ENCODE assay signal across 12 cellular contexts in genomic region chr5:177124486-177124991, GRCh38. TPM values are rescaled to one million over a fixed set of nuclear protein-coding genes. Genes with fewer than 3 reads are reported as not detected.
DNase-seq lines count a peak whose midpoint lies in the region; ATAC-seq, FAIRE-seq and TF ChIP-seq lines count a peak whose summit lies in the region.
"Had no signal": no experiment of that assay in that cellular context is flagged by ENCODE, and none has a peak within 500 bp of the region (broad histone marks: within the 10 kb centered on the region; RNA-seq: fewer than 3 reads in every experiment).

No MANE protein-coding gene starts in this region.

- H3K4me1 Mint-ChIP-seq in naive B cell = peaks cover 21 to 46% (median 32%) of the 10 kb centered on the region in 3 donors

- DNase-seq in GM18507 (ENCODE audit: extremely low spot score, insufficient read length, low read depth) = peak; percentile 20
- DNase-seq in RPMI8226 = peak; percentile 68
- no peak for DNase-seq in naive B cell
- DNase-seq in colonic mucosa = no peak
- DNase-seq in SJCRH30 = no peak
- DNase-seq: activated T-cell treated with anti-CD3 and anti-CD28 coated beads, Interleukin-2, amount 50 U/mL, for 4 hours; DMS153; NCI-H1694 treated with DMSO at 0.1 percent for 48 hours; sigmoid colon; uterus had no signal

- H3K27ac ChIP-seq in colonic mucosa (no peak overlapping the region), SJCRH30 (no peak overlapping the region)
- H3K27ac ChIP-seq: sigmoid colon, uterus had no signal

- H3K9me3 Mint-ChIP-seq in naive B cell = no peaks in the 10 kb centered on the region
- H3K9me3 Mint-ChIP-seq: activated T-cell treated with anti-CD3 and anti-CD28 coated beads, Interleukin-2, amount 50 U/mL, for 4 hours had no signal

- H3K4me1 ChIP-seq in colonic mucosa (no peaks in the 10 kb centered on the region), SJCRH30 (no peaks in the 10 kb centered on the region; the same call in 1 of the 2 replicates)
- H3K4me1 ChIP-seq: sigmoid colon, uterus had no signal

- intact Hi-C loops in colonic mucosa (cut with DNase I) = no loop called here

- ATAC-seq in GM21717 (IDR thresholded peaks at IDR 0.05; ENCODE audit: unreplicated experiment) (peak; percentile 61), naive B cell (ENCODE audit: low read depth in 2 of 2) (peak; percentile 70 to 75), HG03095 (IDR thresholded peaks at IDR 0.05; ENCODE audit: unreplicated experiment) (no peak)

- H3K4me3 ChIP-seq in colonic mucosa (no peak overlapping the region), SJCRH30 (no peak overlapping the region)
- H3K4me3 ChIP-seq: sigmoid colon, uterus had no signal

- H3K4me3 Mint-ChIP-seq in naive B cell = peak overlapping the region in 5 of 8 donors; percentile 20 to 84 (median 56)
- H3K4me3 Mint-ChIP-seq: activated T-cell treated with anti-CD3 and anti-CD28 coated beads, Interleukin-2, amount 50 U/mL, for 4 hours had no signal

- H3K9me3 ChIP-seq in colonic mucosa (no peaks in the 10 kb centered on the region), SJCRH30 (replicated peaks) (no peaks in the 10 kb centered on the region)
- H3K9me3 ChIP-seq: sigmoid colon, uterus had no signal

- no peaks in the 10 kb centered on the region for H3K36me3 ChIP-seq in colonic mucosa
- no peaks in the 10 kb centered on the region for H3K36me3 ChIP-seq in SJCRH30
- H3K36me3 ChIP-seq: sigmoid colon, uterus had no signal

- no peak overlapping the region for H3K9ac ChIP-seq in colonic mucosa (ENCODE audit: low read depth in 2 of 2, low read length in 2 of 2)

- FAIRE-seq in GM18507 (lab: Jason Lieb, UNC) = peak; percentile 59

- H3K36me3 Mint-ChIP-seq in naive B cell = no peaks in the 10 kb centered on the region

- no peaks in the 10 kb centered on the region for H3K27me3 Mint-ChIP-seq in naive B cell

- H3K27me3 ChIP-seq in colonic mucosa = no peaks in the 10 kb centered on the region
- no peaks in the 10 kb centered on the region for H3K27me3 ChIP-seq in SJCRH30
- H3K27me3 ChIP-seq: sigmoid colon, uterus had no signal

- H3K27ac Mint-ChIP-seq in naive B cell = peak overlapping the region; percentile 65 to 90 (median 83)

- TF ChIP-seq CTCF in colonic mucosa (IDR thresholded peaks at IDR 0.05) = no peak

RNA-seq across cellular contexts. Expression of gene NSD1, which starts 9.0 kb away (rescaled TPM):
- polyA plus RNA-seq in naive B cell (ENCODE audit: low read depth in 6 of 6) = 10 to 100 TPM; 32.4 to 87.7 (median 46.1) TPM
- total RNA-seq in colonic mucosa = 10 to 100 TPM; 53.0 to 77.9 TPM
- 3.5 and 5.7 TPM in 2 replicates for total RNA-seq in SJCRH30 (2014; rRNA removed; shearing (Covaris generic))

RNA-seq across cellular contexts. Expression of gene FGFR4, which starts 37.8 kb away (rescaled TPM):
- under 1 TPM in 2 of 6 donors, not detected in 4; 0.39 to 0.58 TPM for polyA plus RNA-seq in naive B cell (ENCODE audit: low read depth in 6 of 6)
- 100 to 1,000 TPM in 1 of 2 donors, 10 to 100 TPM in 1; 58.7 to 118 TPM for total RNA-seq in colonic mucosa
- total RNA-seq in SJCRH30 (2014; rRNA removed; shearing (Covaris generic)) = 563 and 588 TPM in 2 replicates

Comparison
In these comparisons a context has a peak if more than half of its experiments do, and no peak if none do; other contexts are left out.
1. DNase-seq: peak in GM18507 (single experiment) and RPMI8226 (single experiment); none in naive B cell (single experiment), colonic mucosa (single experiment) and SJCRH30 (0 of 2).